In genomic region chr13:97125810-97126738, GRCh38 we compare ENCODE assay signal across 9 cellular contexts.
DNase-seq lines count a peak whose midpoint lies in the region; ATAC-seq, FAIRE-seq and TF ChIP-seq lines count a peak whose summit lies in the region.
"Had no signal": no experiment of that assay in that cellular context is flagged by ENCODE, and none has a peak within 500 bp of the region (broad histone marks: within the 10 kb centered on the region; RNA-seq: fewer than 3 reads in every experiment).

No MANE protein-coding gene starts in this region.

- no peak for TF ChIP-seq EP300 in K562 (IDR thresholded peaks at IDR 0.05; ENCODE audit: low read length)

- H4K8ac ChIP-seq in neuronal stem cell (ENCODE audit: low read depth, low read length), result no peak overlapping the region

- no peak overlapping the region for H4K91ac ChIP-seq in neuronal stem cell (ENCODE audit: low read depth, low read length, poor library complexity)

- no peaks in the 10 kb centered on the region for H3K79me1 ChIP-seq in neuronal stem cell (ENCODE audit: low read depth, low read length)

- no peak for FAIRE-seq in K562 (lab: Jason Lieb, UNC)

- peak overlapping the region; percentile 9 for H3K18ac ChIP-seq in neuronal stem cell (ENCODE audit: low read length)

- no peak for TF ChIP-seq CTCF in K562 (IDR thresholded peaks at IDR 0.05 in 2 of 3, conservative IDR thresholded peaks at IDR 0.05 in 1 of 3; ENCODE audit: insufficient read depth in 2 of 3, low read depth in 1 of 3, low read length in 3 of 3)

- no peaks in the 10 kb centered on the region for H3K36me3 ChIP-seq in K562 (ENCODE audit: control insufficient read depth, insufficient read depth, low read length)
- H3K36me3 ChIP-seq in neuronal stem cell (replicated peaks in 1 of 2; ENCODE audit: control insufficient read depth in 2 of 2, insufficient read depth in 2 of 2, low read length in 2 of 2), result no peaks in the 10 kb centered on the region

- no peaks in the 10 kb centered on the region for H3K79me2 ChIP-seq in K562 (ENCODE audit: control insufficient read depth, insufficient read depth, low read length)

- H2AK5ac ChIP-seq in neuronal stem cell (ENCODE audit: low read depth, low read length), result peak overlapping the region; percentile 20

- H3K27me3 ChIP-seq in K562 (ENCODE audit: control insufficient read depth in 2 of 2, insufficient read depth in 2 of 2, low read length in 2 of 2), result peaks cover 0 to 5% of the 10 kb centered on the region in 2 experiments; a peak in 1 of 5 replicates
- H3K27me3 ChIP-seq in neuronal stem cell (ENCODE audit: control insufficient read depth in 3 of 3, insufficient read depth in 3 of 3, low read depth in 1 of 3, low read length in 3 of 3), result peaks cover 0 to 41% (median 0%) of the 10 kb centered on the region in 3 experiments

- H3K4me1 ChIP-seq in K562 (replicated peaks in 1 of 2; ENCODE audit: control insufficient read depth in 2 of 2, insufficient read depth in 2 of 2, low read length in 2 of 2) (peaks cover 0 to under 1% of the 10 kb centered on the region in 2 experiments; a peak in 1 of 5 replicates), neuronal stem cell (ENCODE audit: control insufficient read depth in 2 of 2, insufficient read depth in 1 of 2, low read depth in 1 of 2, low read length in 2 of 2) (peaks cover 5 to 13% of the 10 kb centered on the region in 2 donors)

- BruUV-seq in K562 (replicated peaks; lab: Mats Ljungman, UMichigan), result no TSS peak

- H3K9me3 ChIP-seq in K562 (replicated peaks; ENCODE audit: control insufficient read depth, insufficient read depth, low read depth, low read length), result no peaks in the 10 kb centered on the region
- no peaks in the 10 kb centered on the region for H3K9me3 ChIP-seq in neuronal stem cell (replicated peaks in 1 of 2; ENCODE audit: control insufficient read depth in 2 of 2, insufficient read depth in 1 of 2, low read depth in 1 of 2, low read length in 2 of 2)

- TF ChIP-seq RAD21 in K562 (CRISPR knock-in tag; conservative IDR thresholded peaks at IDR 0.05 in 1 of 2, IDR thresholded peaks at IDR 0.05 in 1 of 2), result no peak

- POLR2A ChIA-PET in K562 (lab: Yijun Ruan, JAX), result interaction anchor here (0.8 to 1.7 kb wide), 4 partner anchors 10 to 114 kb away, joined by 3 to 4 read pairs (median 4); no protein-coding TSS in a partner anchor

- H2AFZ ChIP-seq in K562 (ENCODE audit: low read depth, low read length) (no peak overlapping the region), neuronal stem cell (ENCODE audit: low read length) (no peak overlapping the region)

- TF ChIP-seq POLR2A in K562 (conservative IDR thresholded peaks at IDR 0.05), result no peak

- H3K9ac ChIP-seq in K562 (ENCODE audit: insufficient read depth in 1 of 2, low read depth in 2 of 2, low read length in 2 of 2), result no peak overlapping the region
- H3K9ac ChIP-seq in neuronal stem cell (ENCODE audit: low read depth, low read length, poor library complexity), result no peak overlapping the region

- WGBS in K562 (ENCODE audit: insufficient coverage, low coverage, missing lambda C conversion rate), result 18% methylated on average over 13 of the region's 13 CpGs
- no CpG with 5 or more reads among the region's 13 CpGs for WGBS in neuronal stem cell (ENCODE audit: extremely low coverage in 2 of 2, insufficient read length in 2 of 2, insufficient replicate concordance in 1 of 2), 2 donors

- CTCF ChIA-PET in K562 (lab: Yijun Ruan, JAX; ENCODE audit: low intra/inter-chr PET ratio), result no interaction called here

- peak; percentile 27 for DNase-seq in DMS53 (lab: John Stamatoyannopoulos, UW)
- DNase-seq in DMS53 treated with DMSO at 0.1 percent for 48 hours (lab: John Stamatoyannopoulos, UW; ENCODE audit: unreplicated experiment), result no peak
- DNase-seq in HPDE6-E6E7 (ENCODE audit: extremely low spot score), result peak; percentile 44
- DNase-seq in K562 (ENCODE audit: extremely low read depth in 1 of 4, low spot score in 3 of 4), result no peak
- no peak for DNase-seq in neuronal stem cell (ENCODE audit: low spot score)
- DNase-seq in cerebellar nuclear complex (lab: John Stamatoyannopoulos, UW), result no peak
- no peak for DNase-seq in activated CD8-positive, alpha-beta memory T cell treated with anti-CD3 and anti-CD28 coated beads, Interleukin-2, amount 50 U/mL, for 4 hours

- no peak overlapping the region for H3K14ac ChIP-seq in neuronal stem cell (ENCODE audit: low read length)

- peak overlapping the region; percentile 19 for H2BK15ac ChIP-seq in neuronal stem cell (ENCODE audit: low read length)

- in situ Hi-C loops in K562 (cut with MboI), result no loop called here

- H2BK120ac ChIP-seq in neuronal stem cell (ENCODE audit: low read depth, low read length), result no peak overlapping the region

- no peaks in the 10 kb centered on the region for H3K9me1 ChIP-seq in K562 (ENCODE audit: control insufficient read depth, insufficient read depth, low read length)

- H3K4me3 ChIP-seq in K562, result no peak overlapping the region
- H3K4me3 ChIP-seq in neuronal stem cell (ENCODE audit: low read length in 2 of 2), result no peak overlapping the region

- intact Hi-C loops in K562 (cut with micrococcal nuclease), result no loop called here

- peak overlapping the region; percentile 33 for H2BK12ac ChIP-seq in neuronal stem cell (ENCODE audit: low read length)

- peak overlapping the region; percentile 5 for H3K23ac ChIP-seq in neuronal stem cell (ENCODE audit: low read depth, low read length, poor library complexity)

- ATAC-seq in GM21576 (IDR thresholded peaks at IDR 0.05; ENCODE audit: unreplicated experiment) (peak; percentile 88), K562 (no peak)

- H3K27ac ChIP-seq in K562 (ENCODE audit: extremely low read depth, low read depth, low read length) (no peak overlapping the region), neuronal stem cell (replicated peaks; ENCODE audit: low read length) (no peak overlapping the region)
- H3K27ac ChIP-seq: VCaP had no signal

- no peak overlapping the region for H2BK5ac ChIP-seq in neuronal stem cell (ENCODE audit: low read length)

- no peaks in the 10 kb centered on the region for H4K20me1 ChIP-seq in K562 (replicated peaks; ENCODE audit: control insufficient read depth, insufficient read depth, low read length)

- no peak overlapping the region for H3K4me2 ChIP-seq in K562 (ENCODE audit: insufficient read depth, low read length)
- no peak overlapping the region for H3K4me2 ChIP-seq in neuronal stem cell (ENCODE audit: insufficient read depth, low read length, poor library complexity, severe bottlenecking)

- no peak overlapping the region for H3K4ac ChIP-seq in neuronal stem cell (ENCODE audit: low read length)

TF ChIP-seq in K562, 482 proteins besides CTCF, POLR2A, EP300 and RAD21:
- TF ChIP-seq CEBPB (tag; IDR thresholded peaks at IDR 0.05) (peak; percentile 74), ZNF384 (IDR thresholded peaks at IDR 0.05; ENCODE audit: low read depth, low read length) (0 out of 2 replicates have a peak, but pooled peaks have one; percentile 15), CEBPG (CRISPR knock-in tag; IDR thresholded peaks at IDR 0.05) (no peak), CEBPG (tag; conservative IDR thresholded peaks at IDR 0.05 in 1 of 2, IDR thresholded peaks at IDR 0.05 in 1 of 2) (peak; percentile 77 to 83), USF2 (CRISPR knock-in tag; IDR thresholded peaks at IDR 0.05) (no peak), STAG1 (CRISPR knock-in tag; IDR thresholded peaks at IDR 0.05; ENCODE audit: borderline replicate concordance) (no peak), FOSL1 (tag; conservative IDR thresholded peaks at IDR 0.05) (0 out of 2 replicates have a peak, but pooled peaks have one; percentile 35), ZNF695 (CRISPR knock-in tag; IDR thresholded peaks at IDR 0.05) (no peak)

Comparison
In these comparisons a context has a peak if more than half of its experiments do, and no peak if none do; other contexts are left out.
1. DNase-seq: peak in DMS53 (single experiment) and HPDE6-E6E7 (single experiment); none in DMS53 treated with DMSO at 0.1 percent for 48 hours (single experiment), K562 (0 of 4), neuronal stem cell (single experiment), cerebellar nuclear complex (0 of 2) and activated CD8-positive, alpha-beta memory T cell treated with anti-CD3 and anti-CD28 coated beads, Interleukin-2, amount 50 U/mL, for 4 hours (single experiment).